In genomic region chr15:40493089-40493840, GRCh38 we compare ENCODE assay signal across 10 cellular contexts. TPM values are rescaled to one million over a fixed set of nuclear protein-coding genes. Genes with fewer than 3 reads are reported as not detected.
DNase-seq lines count a peak whose midpoint lies in the region; ATAC-seq and TF ChIP-seq lines count a peak whose summit lies in the region.
"Had no signal": no experiment of that assay in that cellular context is flagged by ENCODE, and none has a peak within 500 bp of the region (broad histone marks: within the 10 kb centered on the region; RNA-seq: fewer than 3 reads in every experiment).

No MANE protein-coding gene starts in this region.

- H3K27me3 Mint-ChIP-seq in activated T-helper 2 cell treated with anti-CD3 and anti-CD28 coated beads, Interferon-gamma antibody, Interleukin-2, Interleukin-4, amounts not matched to agents 10 μg/mL and 5 μg/mL and 100 μg/mL, durations not matched to agents 14 hours and 24 hours and 36 hours (ENCODE audit: low read depth) = no peaks in the 10 kb centered on the region

- no peak overlapping the region for H3K27ac ChIP-seq in brain microvascular endothelial cell
- H3K27ac ChIP-seq: psoas muscle had no signal

- H3K9me3 ChIP-seq in BE2C = no peaks in the 10 kb centered on the region
- H3K9me3 ChIP-seq: psoas muscle had no signal

- intact Hi-C loops in activated T-helper 2 cell treated with anti-CD3 and anti-CD28 coated beads, Interferon-gamma antibody, Interleukin-2, Interleukin-4, amounts not matched to agents 10 μg/mL and 5 μg/mL and 100 μg/mL, durations not matched to agents 14 hours and 24 hours and 36 hours (cut with micrococcal nuclease) = loop anchor here (2.0 kb wide), 1 partner anchor 14 kb away; no protein-coding TSS in a partner anchor
- intact Hi-C loops in head of caudate nucleus (cut with DNase I) = no loop called here

- no peak overlapping the region for H3K4me3 Mint-ChIP-seq in activated T-helper 2 cell treated with anti-CD3 and anti-CD28 coated beads, Interferon-gamma antibody, Interleukin-2, Interleukin-4, amounts not matched to agents 10 μg/mL and 5 μg/mL and 100 μg/mL, durations not matched to agents 14 hours and 24 hours and 36 hours (ENCODE audit: low read depth)

- no peak for ATAC-seq in GM21723 (IDR thresholded peaks at IDR 0.05; ENCODE audit: unreplicated experiment)
- ATAC-seq: psoas muscle had no signal

- H3K9me3 Mint-ChIP-seq in activated T-helper 2 cell treated with anti-CD3 and anti-CD28 coated beads, Interferon-gamma antibody, Interleukin-2, Interleukin-4, amounts not matched to agents 10 μg/mL and 5 μg/mL and 100 μg/mL, durations not matched to agents 14 hours and 24 hours and 36 hours = no peaks in the 10 kb centered on the region

- TF ChIP-seq CTCF in BE2C (IDR thresholded peaks at IDR 0.05; ENCODE audit: low read depth, low read length) (no peak), brain microvascular endothelial cell (IDR thresholded peaks at IDR 0.05; ENCODE audit: low read depth, low read length, missing control alignments) (no peak)

- peak overlapping the region; percentile 58 for H3K27ac Mint-ChIP-seq in activated T-helper 2 cell treated with anti-CD3 and anti-CD28 coated beads, Interferon-gamma antibody, Interleukin-2, Interleukin-4, amounts not matched to agents 10 μg/mL and 5 μg/mL and 100 μg/mL, durations not matched to agents 14 hours and 24 hours and 36 hours

- H3K4me3 ChIP-seq in BE2C (ENCODE audit: low read depth, low read length) = no peak overlapping the region
- no peak overlapping the region for H3K4me3 ChIP-seq in brain microvascular endothelial cell (ENCODE audit: low read depth, low read length)
- H3K4me3 ChIP-seq: psoas muscle had no signal

- H3K27me3 ChIP-seq in BE2C (no peaks in the 10 kb centered on the region), brain microvascular endothelial cell (replicated peaks) (no peaks in the 10 kb centered on the region)

- no peaks in the 10 kb centered on the region for H3K4me1 ChIP-seq in BE2C
- H3K4me1 ChIP-seq: psoas muscle had no signal

- in situ Hi-C loops in brain microvascular endothelial cell (cut with HindIII; ENCODE audit: low pct_ligation_motif_present, low sequenced_read_pairs) = no loop called here

- DNase-seq in HCEC 1CT (peak; percentile 26), SKM-1 treated with dmso at 0.1 percent for 144 hours (lab: John Stamatoyannopoulos, UW; ENCODE audit: unreplicated experiment) (peak; percentile 32), BE2C (no peak), brain microvascular endothelial cell (no peak), head of caudate nucleus (no peak)
- DNase-seq in activated T-helper 2 cell treated with anti-CD3 and anti-CD28 coated beads, Interferon-gamma antibody, Interleukin-2, Interleukin-4, amounts not matched to agents 10 μg/mL and 5 μg/mL and 100 μg/mL, durations not matched to agents 14 hours and 24 hours and 36 hours (ENCODE audit: low spot score) = peak; percentile 23
- peak; percentile 25 to 52 for DNase-seq in stimulated activated CD4-positive, alpha-beta T cell treated with anti-CD3 and anti-CD28 coated beads, Interleukin-1b, Interleukin-23, amount 100 ng/mL, for 4 hours (ENCODE audit: low read depth in 2 of 2)
- DNase-seq: NCI-H1694, psoas muscle had no signal

- no peaks in the 10 kb centered on the region for H3K36me3 Mint-ChIP-seq in activated T-helper 2 cell treated with anti-CD3 and anti-CD28 coated beads, Interferon-gamma antibody, Interleukin-2, Interleukin-4, amounts not matched to agents 10 μg/mL and 5 μg/mL and 100 μg/mL, durations not matched to agents 14 hours and 24 hours and 36 hours (ENCODE audit: low read depth)

- peaks cover 24% of the 10 kb centered on the region for H3K4me1 Mint-ChIP-seq in activated T-helper 2 cell treated with anti-CD3 and anti-CD28 coated beads, Interferon-gamma antibody, Interleukin-2, Interleukin-4, amounts not matched to agents 10 μg/mL and 5 μg/mL and 100 μg/mL, durations not matched to agents 14 hours and 24 hours and 36 hours (ENCODE audit: low read depth)

- no peaks in the 10 kb centered on the region for H3K36me3 ChIP-seq in BE2C
- no peaks in the 10 kb centered on the region for H3K36me3 ChIP-seq in brain microvascular endothelial cell (replicated peaks)

RNA-seq across cellular contexts. Expression of gene CHST14, which starts 22.5 kb away (rescaled TPM):
- total RNA-seq in activated T-helper 2 cell treated with anti-CD3 and anti-CD28 coated beads, Interferon-gamma antibody, Interleukin-2, Interleukin-4, amounts not matched to agents 10 μg/mL and 5 μg/mL and 100 μg/mL, durations not matched to agents 14 hours and 24 hours and 36 hours = 11.8 and 12.2 TPM in 2 replicates
- 41.6 TPM for polyA plus RNA-seq in BE2C (2012; ENCODE audit: insufficient read depth, insufficient read length, low read depth)

RNA-seq across cellular contexts. Expression of gene BAHD1, which starts 52.5 kb away (rescaled TPM):
- 26.5 and 26.7 TPM in 2 replicates for total RNA-seq in activated T-helper 2 cell treated with anti-CD3 and anti-CD28 coated beads, Interferon-gamma antibody, Interleukin-2, Interleukin-4, amounts not matched to agents 10 μg/mL and 5 μg/mL and 100 μg/mL, durations not matched to agents 14 hours and 24 hours and 36 hours
- 50.6 TPM for polyA plus RNA-seq in BE2C (2012; ENCODE audit: insufficient read depth, insufficient read length, low read depth)

Comparison
In these comparisons a context has a peak if more than half of its experiments do, and no peak if none do; other contexts are left out.
1. DNase-seq: peak in HCEC 1CT (single experiment), SKM-1 treated with dmso at 0.1 percent for 144 hours (single experiment), activated T-helper 2 cell treated with anti-CD3 and anti-CD28 coated beads, Interferon-gamma antibody, Interleukin-2, Interleukin-4, amounts not matched to agents 10 μg/mL and 5 μg/mL and 100 μg/mL, durations not matched to agents 14 hours and 24 hours and 36 hours (single experiment) and stimulated activated CD4-positive, alpha-beta T cell treated with anti-CD3 and anti-CD28 coated beads, Interleukin-1b, Interleukin-23, amount 100 ng/mL, for 4 hours (2 of 2); none in BE2C (single experiment), brain microvascular endothelial cell (single experiment) and head of caudate nucleus (0 of 42).